Comparison of ENCODE assay signal across 22 cellular contexts in genomic region chr2:42864641-42865280, GRCh38.
"Had no signal": no experiment of that assay in that cellular context is flagged by ENCODE, and none has a peak within 500 bp of the region (broad histone marks: within the 10 kb centered on the region; RNA-seq: fewer than 3 reads in every experiment).

No MANE protein-coding gene starts in this region.

- DNase-seq: dermis blood vessel endothelial cell; effector memory CD8-positive, alpha-beta T cell; erythroblast; esophagus squamous epithelium; foreskin melanocyte; glutamatergic neuron; mesenchymal stem cell; midbrain; naive thymus-derived CD4-positive, alpha-beta T cell; spleen; stimulated activated CD4-positive, alpha-beta T cell treated with anti-CD3 and anti-CD28 coated beads, Interleukin-4, amount 100 ng/mL, for 4 hours; stimulated activated naive CD8-positive, alpha-beta T cell treated with anti-CD3 and anti-CD28 coated beads, Interleukin-15, Interleukin-2, amounts not matched to agents 100 U/mL and 50 U/mL, for 24 hours; substantia nigra; transverse colon; upper lobe of right lung had no signal

- H3K36me3 ChIP-seq: esophagus squamous epithelium, neural progenitor cell, spleen, thoracic aorta, transverse colon, upper lobe of right lung, vagina had no signal

- H3K9me3 ChIP-seq: thoracic aorta, upper lobe of right lung, vagina had no signal

- H3K4me1 ChIP-seq: parathyroid adenoma had no signal

- H3K27ac ChIP-seq: neural progenitor cell had no signal

- ATAC-seq: effector memory CD8-positive, alpha-beta T cell; naive thymus-derived CD4-positive, alpha-beta T cell; stimulated activated memory B cell treated with anti-CD40 and anti-IgM and Interleukin-4, amounts not matched to agents 10 μg/mL and 1 μg/mL and 100 μg/mL, for 72 hours; stimulated activated naive CD8-positive, alpha-beta T cell treated with anti-CD3 and anti-CD28 coated beads, Interleukin-15, Interleukin-2, amounts not matched to agents 100 U/mL and 50 U/mL, for 24 hours; upper lobe of right lung had no signal

- H3K27me3 ChIP-seq: esophagus squamous epithelium, neural progenitor cell, spleen, transverse colon, upper lobe of right lung, vagina had no signal

- H3K4me3 ChIP-seq: coronary artery, esophagus squamous epithelium, neural progenitor cell, skin epidermis, spleen, thoracic aorta, transverse colon, upper lobe of right lung, vagina had no signal
